Comparison of ENCODE assay signal across 8 cellular contexts in genomic region chr17:81684442-81684911, GRCh38. TPM values are rescaled to one million over a fixed set of nuclear protein-coding genes. Genes with fewer than 3 reads are reported as not detected.
A peak's percentile ranks its signal among the peaks of the same experiment; 100 is the strongest.
DNase-seq lines count a peak whose midpoint lies in the region; ATAC-seq and TF ChIP-seq lines count a peak whose summit lies in the region.

No MANE protein-coding gene starts in this region.

- H3K36me3 ChIP-seq in left ventricle myocardium inferior = peaks cover 40% of the 10 kb centered on the region

- H3K9me3 ChIP-seq in left ventricle myocardium inferior (replicated peaks) = no peaks in the 10 kb centered on the region

- ATAC-seq in stimulated activated effector memory CD8-positive, alpha-beta T cell treated with anti-CD3 and anti-CD28 coated beads, Interleukin-12 subunit alpha, Interleukin-12 subunit beta, amount 100 ng/mL, for 72 hours = peak; percentile 58
- no peak for ATAC-seq in HG03442 (IDR thresholded peaks at IDR 0.05; ENCODE audit: unreplicated experiment)

- peak overlapping the region; percentile 92 for H3K27ac ChIP-seq in left ventricle myocardium inferior (replicated peaks)

- peak overlapping the region; percentile 96 for H3K4me3 ChIP-seq in left ventricle myocardium inferior

- POLR2A ChIA-PET in activated CD4-positive, alpha-beta memory T cell treated with anti-CD3 and anti-CD28 coated beads for 36 hours (lab: Charles Lee) = interaction anchor here (0.7 to 4.4 kb wide), 6 partner anchors 12 to 175 kb away, joined by 3 to 54 read pairs (median 10); partner anchors contain the start of genes CCDC137, MCRIP1, MRPL12 and OXLD1

- CTCF ChIA-PET in activated naive CD4-positive, alpha-beta T cell treated with anti-CD3 and anti-CD28 coated beads, Interleukin-2, amount 10 ng/mL, durations not matched to agents 7 days and 5 days (lab: Charles Lee) = interaction anchor here (1.3 to 1.6 kb wide), 3 partner anchors 9 to 24 kb away, joined by 3 to 4 read pairs (median 4); partner anchors contain the start of gene MRPL12
- CTCF ChIA-PET in activated CD4-positive, alpha-beta memory T cell treated with anti-CD3 and anti-CD28 coated beads for 36 hours (lab: Charles Lee) = interaction anchor here (1.0 to 2.0 kb wide), 4 partner anchors 9 to 133 kb away, joined by 3 to 13 read pairs (median 4); partner anchors contain the start of genes FAAP100 and MRPL12

- H3K4me1 ChIP-seq in left ventricle myocardium inferior = peaks cover 56% of the 10 kb centered on the region

- H3K27ac Mint-ChIP-seq in activated naive CD4-positive, alpha-beta T cell treated with anti-CD3 and anti-CD28 coated beads, Interleukin-2, amount 10 ng/mL, durations not matched to agents 7 days and 5 days = peak overlapping the region; percentile 85
- H3K27ac Mint-ChIP-seq in activated CD4-positive, alpha-beta memory T cell treated with anti-CD3 and anti-CD28 coated beads for 36 hours = peak overlapping the region; percentile 86
- H3K27ac Mint-ChIP-seq in stimulated activated effector memory CD8-positive, alpha-beta T cell treated with anti-CD3 and anti-CD28 coated beads, Interleukin-12 subunit alpha, Interleukin-12 subunit beta, amount 100 ng/mL, for 72 hours = peak overlapping the region; percentile 97

- no peaks in the 10 kb centered on the region for H3K9me3 Mint-ChIP-seq in activated naive CD4-positive, alpha-beta T cell treated with anti-CD3 and anti-CD28 coated beads, Interleukin-2, amount 10 ng/mL, durations not matched to agents 7 days and 5 days
- no peaks in the 10 kb centered on the region for H3K9me3 Mint-ChIP-seq in activated CD4-positive, alpha-beta memory T cell treated with anti-CD3 and anti-CD28 coated beads for 36 hours
- H3K9me3 Mint-ChIP-seq in stimulated activated effector memory CD8-positive, alpha-beta T cell treated with anti-CD3 and anti-CD28 coated beads, Interleukin-12 subunit alpha, Interleukin-12 subunit beta, amount 100 ng/mL, for 72 hours = no peaks in the 10 kb centered on the region

- H3K27me3 Mint-ChIP-seq in activated naive CD4-positive, alpha-beta T cell treated with anti-CD3 and anti-CD28 coated beads, Interleukin-2, amount 10 ng/mL, durations not matched to agents 7 days and 5 days = peaks cover 4% of the 10 kb centered on the region
- H3K27me3 Mint-ChIP-seq in activated CD4-positive, alpha-beta memory T cell treated with anti-CD3 and anti-CD28 coated beads for 36 hours = peaks cover 2% of the 10 kb centered on the region

- H3K4me3 Mint-ChIP-seq in activated naive CD4-positive, alpha-beta T cell treated with anti-CD3 and anti-CD28 coated beads, Interleukin-2, amount 10 ng/mL, durations not matched to agents 7 days and 5 days = peak overlapping the region; percentile 82
- peak overlapping the region; percentile 86 for H3K4me3 Mint-ChIP-seq in activated CD4-positive, alpha-beta memory T cell treated with anti-CD3 and anti-CD28 coated beads for 36 hours
- H3K4me3 Mint-ChIP-seq in stimulated activated effector memory CD8-positive, alpha-beta T cell treated with anti-CD3 and anti-CD28 coated beads, Interleukin-12 subunit alpha, Interleukin-12 subunit beta, amount 100 ng/mL, for 72 hours = peak overlapping the region; percentile 89

- no peak for TF ChIP-seq CTCF in left ventricle myocardium inferior (IDR thresholded peaks at IDR 0.05; ENCODE audit: borderline replicate concordance)

- H3K27me3 ChIP-seq in left ventricle myocardium inferior (ENCODE audit: low read depth) = no peaks in the 10 kb centered on the region

- intact Hi-C loops in activated CD4-positive, alpha-beta memory T cell treated with anti-CD3 and anti-CD28 coated beads for 36 hours (cut with micrococcal nuclease) = loop anchor here (2.0 kb wide), 1 partner anchor 18 kb away; the partner anchor contains the start of gene MRPL12
- intact Hi-C loops in left ventricle myocardium inferior (cut with micrococcal nuclease) = no loop called here

- peaks cover 39% of the 10 kb centered on the region for H3K36me3 Mint-ChIP-seq in activated naive CD4-positive, alpha-beta T cell treated with anti-CD3 and anti-CD28 coated beads, Interleukin-2, amount 10 ng/mL, durations not matched to agents 7 days and 5 days
- peaks cover 34% of the 10 kb centered on the region for H3K36me3 Mint-ChIP-seq in activated CD4-positive, alpha-beta memory T cell treated with anti-CD3 and anti-CD28 coated beads for 36 hours
- peaks cover 60% of the 10 kb centered on the region for H3K36me3 Mint-ChIP-seq in stimulated activated effector memory CD8-positive, alpha-beta T cell treated with anti-CD3 and anti-CD28 coated beads, Interleukin-12 subunit alpha, Interleukin-12 subunit beta, amount 100 ng/mL, for 72 hours

- DNase-seq in activated naive CD4-positive, alpha-beta T cell treated with anti-CD3 and anti-CD28 coated beads, Interleukin-2, amount 10 ng/mL, durations not matched to agents 7 days and 5 days = no peak
- DNase-seq in activated naive CD4-positive, alpha-beta T cell treated with anti-CD3 and anti-CD28 coated beads, Interleukin-2, amount 50 U/mL, for 16 hours = no peak
- DNase-seq in activated CD4-positive, alpha-beta memory T cell treated with anti-CD3 and anti-CD28 coated beads for 36 hours = peak; percentile 47
- DNase-seq in left ventricle myocardium inferior = no peak
- DNase-seq in stimulated activated effector memory CD8-positive, alpha-beta T cell treated with anti-CD3 and anti-CD28 coated beads, Interleukin-12 subunit alpha, Interleukin-12 subunit beta, amount 100 ng/mL, for 72 hours (ENCODE audit: low spot score in 2 of 2) = no peak
- no peak for DNase-seq in ureter (ENCODE audit: low spot score)
- no peak for DNase-seq in NCI-H128 (lab: John Stamatoyannopoulos, UW; ENCODE audit: unreplicated experiment)

- peaks cover 42% of the 10 kb centered on the region for H3K4me1 Mint-ChIP-seq in activated naive CD4-positive, alpha-beta T cell treated with anti-CD3 and anti-CD28 coated beads, Interleukin-2, amount 10 ng/mL, durations not matched to agents 7 days and 5 days
- H3K4me1 Mint-ChIP-seq in activated CD4-positive, alpha-beta memory T cell treated with anti-CD3 and anti-CD28 coated beads for 36 hours (ENCODE audit: low read depth) = peaks cover 32% of the 10 kb centered on the region
- H3K4me1 Mint-ChIP-seq in stimulated activated effector memory CD8-positive, alpha-beta T cell treated with anti-CD3 and anti-CD28 coated beads, Interleukin-12 subunit alpha, Interleukin-12 subunit beta, amount 100 ng/mL, for 72 hours = peaks cover 51% of the 10 kb centered on the region

RNA-seq across cellular contexts. Expression of gene HGS, which starts 0.7 kb away (rescaled TPM):
- 100 to 1,000 TPM in 1 of 2 experiments, 10 to 100 TPM in 1; 96.9 to 111 TPM for total RNA-seq in activated CD4-positive, alpha-beta memory T cell treated with anti-CD3 and anti-CD28 coated beads for 36 hours
- total RNA-seq in left ventricle myocardium inferior (50.5 TPM), ureter (101 TPM)

RNA-seq across cellular contexts. Expression of gene ARL16, which starts 0.9 kb away (rescaled TPM):
- 10 to 100 TPM; 15.1 to 17.1 TPM for total RNA-seq in activated CD4-positive, alpha-beta memory T cell treated with anti-CD3 and anti-CD28 coated beads for 36 hours
- total RNA-seq in left ventricle myocardium inferior (9.0 TPM), ureter (35.5 TPM)

RNA-seq across cellular contexts. Expression of gene CCDC137, which starts 17.9 kb away (rescaled TPM):
- 10 to 100 TPM; 34.0 to 36.8 TPM for total RNA-seq in activated CD4-positive, alpha-beta memory T cell treated with anti-CD3 and anti-CD28 coated beads for 36 hours
- 5.6 TPM for total RNA-seq in left ventricle myocardium inferior
- total RNA-seq in ureter = 19.2 TPM

RNA-seq across cellular contexts. Expression of gene OXLD1, which starts 18.1 kb away (rescaled TPM):
- 10 to 100 TPM; 49.6 to 57.7 TPM for total RNA-seq in activated CD4-positive, alpha-beta memory T cell treated with anti-CD3 and anti-CD28 coated beads for 36 hours
- total RNA-seq in left ventricle myocardium inferior (18.4 TPM), ureter (31.4 TPM)

RNA-seq across cellular contexts. Expression of gene MRPL12, which starts 18.7 kb away (rescaled TPM):
- 100 to 1,000 TPM; 112 to 118 TPM for total RNA-seq in activated CD4-positive, alpha-beta memory T cell treated with anti-CD3 and anti-CD28 coated beads for 36 hours
- 157 TPM for total RNA-seq in left ventricle myocardium inferior
- 59.8 TPM for total RNA-seq in ureter
